In genomic region chr11:125300791-125301218, GRCh38 we compare ENCODE assay signal across 11 cellular contexts.
DNase-seq lines count a peak whose midpoint lies in the region; ATAC-seq and TF ChIP-seq lines count a peak whose summit lies in the region.
"Had no signal": no experiment of that assay in that cellular context is flagged by ENCODE, and none has a peak within 500 bp of the region (broad histone marks: within the 10 kb centered on the region; RNA-seq: fewer than 3 reads in every experiment).

No MANE protein-coding gene starts in this region.

- H3K4me2 ChIP-seq in skeletal muscle satellite cell (ENCODE audit: low read length), result no peak overlapping the region

- no peak overlapping the region for H3K27ac Mint-ChIP-seq in activated T-helper 2 cell treated with anti-CD3 and anti-CD28 coated beads, Interferon-gamma antibody, Interleukin-2, Interleukin-4, amounts not matched to agents 10 μg/mL and 5 μg/mL and 100 μg/mL, durations not matched to agents 14 hours and 24 hours and 36 hours
- H3K27ac Mint-ChIP-seq: activated CD8-positive, alpha-beta T cell treated with anti-CD3 and anti-CD28 coated beads, Interleukin-2, amount 10 ng/mL, durations not matched to agents 7 days and 5 days; IgD-negative memory B cell had no signal

- H3K9ac ChIP-seq in skeletal muscle satellite cell (ENCODE audit: low read depth, low read length), result peak overlapping the region; percentile 18

- H3K9me3 Mint-ChIP-seq in activated T-helper 2 cell treated with anti-CD3 and anti-CD28 coated beads, Interferon-gamma antibody, Interleukin-2, Interleukin-4, amounts not matched to agents 10 μg/mL and 5 μg/mL and 100 μg/mL, durations not matched to agents 14 hours and 24 hours and 36 hours, result no peaks in the 10 kb centered on the region

- ATAC-seq in HG03354 (IDR thresholded peaks at IDR 0.05; ENCODE audit: poor library complexity, severe bottlenecking, unreplicated experiment), result no peak
- ATAC-seq: activated CD8-positive, alpha-beta T cell treated with anti-CD3 and anti-CD28 coated beads, Interleukin-2, amount 10 ng/mL, durations not matched to agents 7 days and 5 days had no signal

- H3K4me3 ChIP-seq in HEK293 (ENCODE audit: low read depth, low read length) (no peak overlapping the region), skeletal muscle satellite cell (ENCODE audit: low read length) (no peak overlapping the region), tibial nerve (no peak overlapping the region)
- H3K4me3 ChIP-seq: lung had no signal

- H3K4me1 ChIP-seq in HEK293 (ENCODE audit: control insufficient read depth, insufficient read depth, low read length), result peaks cover 4% of the 10 kb centered on the region; the same call in 1 of the 2 replicates
- H3K4me1 ChIP-seq in skeletal muscle satellite cell (ENCODE audit: control insufficient read depth, insufficient read depth, low read length), result peaks cover 18% of the 10 kb centered on the region
- H3K4me1 ChIP-seq in tibial nerve, result peaks cover 0 to 11% (median 3%) of the 10 kb centered on the region in 4 donors

- no peaks in the 10 kb centered on the region for H3K36me3 Mint-ChIP-seq in activated T-helper 2 cell treated with anti-CD3 and anti-CD28 coated beads, Interferon-gamma antibody, Interleukin-2, Interleukin-4, amounts not matched to agents 10 μg/mL and 5 μg/mL and 100 μg/mL, durations not matched to agents 14 hours and 24 hours and 36 hours (ENCODE audit: low read depth)
- H3K36me3 Mint-ChIP-seq: IgD-negative memory B cell had no signal

- no peak for TF ChIP-seq POLR2A in tibial nerve (IDR thresholded peaks at IDR 0.05)

- H3K27ac ChIP-seq in HEK293 (ENCODE audit: extremely low read depth, low read depth, low read length), result no peak overlapping the region
- no peak overlapping the region for H3K27ac ChIP-seq in tibial nerve

- no peaks in the 10 kb centered on the region for H3K4me1 Mint-ChIP-seq in activated T-helper 2 cell treated with anti-CD3 and anti-CD28 coated beads, Interferon-gamma antibody, Interleukin-2, Interleukin-4, amounts not matched to agents 10 μg/mL and 5 μg/mL and 100 μg/mL, durations not matched to agents 14 hours and 24 hours and 36 hours (ENCODE audit: low read depth)
- H3K4me1 Mint-ChIP-seq: IgD-negative memory B cell had no signal

- no peaks in the 10 kb centered on the region for H3K27me3 Mint-ChIP-seq in activated T-helper 2 cell treated with anti-CD3 and anti-CD28 coated beads, Interferon-gamma antibody, Interleukin-2, Interleukin-4, amounts not matched to agents 10 μg/mL and 5 μg/mL and 100 μg/mL, durations not matched to agents 14 hours and 24 hours and 36 hours (ENCODE audit: low read depth)

- CTCF ChIA-PET in HEK293 (lab: Yijun Ruan, JAX), result interaction anchor here (0.7 to 1.0 kb wide), 3 partner anchors 45 to 136 kb away, joined by 3 read pairs; partner anchors contain the start of gene PKNOX2

- no peak overlapping the region for H3K4me3 Mint-ChIP-seq in activated T-helper 2 cell treated with anti-CD3 and anti-CD28 coated beads, Interferon-gamma antibody, Interleukin-2, Interleukin-4, amounts not matched to agents 10 μg/mL and 5 μg/mL and 100 μg/mL, durations not matched to agents 14 hours and 24 hours and 36 hours (ENCODE audit: low read depth)
- H3K4me3 Mint-ChIP-seq: activated CD8-positive, alpha-beta T cell treated with anti-CD3 and anti-CD28 coated beads, Interleukin-2, amount 10 ng/mL, durations not matched to agents 7 days and 5 days; IgD-negative memory B cell had no signal

- TF ChIP-seq CTCF in HEK293 (tag by site-specific recombination; IDR thresholded peaks at IDR 0.05) (no peak), tibial nerve (IDR thresholded peaks at IDR 0.05) (no peak)

- POLR2A ChIA-PET in HEK293 (lab: Yijun Ruan, JAX), result interaction anchor here (0.5 kb wide), 1 partner anchor 178 kb away, joined by 4 read pairs; no protein-coding TSS in a partner anchor

- no peaks in the 10 kb centered on the region for H3K9me3 ChIP-seq in HEK293 (ENCODE audit: control insufficient read depth, insufficient read depth, low read depth, low read length)
- no peaks in the 10 kb centered on the region for H3K9me3 ChIP-seq in skeletal muscle satellite cell (replicated peaks; ENCODE audit: low read length)
- H3K9me3 ChIP-seq in tibial nerve, result no peaks in the 10 kb centered on the region

- DNase-seq in SW 1271 (lab: John Stamatoyannopoulos, UW) (peak; percentile 17 to 65), glomerular endothelial cell (ENCODE audit: extremely low read depth, low read depth, low spot score) (peak; percentile 62), tibial nerve (ENCODE audit: low spot score in 2 of 2) (no peak), COLO668 (lab: John Stamatoyannopoulos, UW; ENCODE audit: unreplicated experiment) (no peak)
- no peak for DNase-seq in activated T-helper 2 cell treated with anti-CD3 and anti-CD28 coated beads, Interferon-gamma antibody, Interleukin-2, Interleukin-4, amounts not matched to agents 10 μg/mL and 5 μg/mL and 100 μg/mL, durations not matched to agents 14 hours and 24 hours and 36 hours (ENCODE audit: low spot score)
- DNase-seq: activated CD8-positive, alpha-beta T cell treated with anti-CD3 and anti-CD28 coated beads, Interleukin-2, amount 10 ng/mL, durations not matched to agents 7 days and 5 days had no signal

- H3K27me3 ChIP-seq in skeletal muscle satellite cell (ENCODE audit: control insufficient read depth, insufficient read depth, low read length) (no peaks in the 10 kb centered on the region), tibial nerve (no peaks in the 10 kb centered on the region)

- intact Hi-C loops in activated T-helper 2 cell treated with anti-CD3 and anti-CD28 coated beads, Interferon-gamma antibody, Interleukin-2, Interleukin-4, amounts not matched to agents 10 μg/mL and 5 μg/mL and 100 μg/mL, durations not matched to agents 14 hours and 24 hours and 36 hours (cut with micrococcal nuclease), result no loop called here

- WGBS in tibial nerve, 2 donors, result 54 to 82% methylated on average over 3 of the region's 3 CpGs

- TF ChIP-seq EP300 in tibial nerve (IDR thresholded peaks at IDR 0.05), result no peak

- H3K36me3 ChIP-seq in HEK293 (ENCODE audit: control insufficient read depth in 2 of 2, insufficient read depth in 1 of 2, low read length in 2 of 2) (no peaks in the 10 kb centered on the region), skeletal muscle satellite cell (ENCODE audit: insufficient read depth, low read length) (no peaks in the 10 kb centered on the region), tibial nerve (no peaks in the 10 kb centered on the region)

TF ChIP-seq in HEK293, 187 proteins besides CTCF, POLR2A, EP300 and RAD21:
- TF ChIP-seq ZNF677 (tag by site-specific recombination; IDR thresholded peaks at IDR 0.05) (no peak), ZBTB17 (tag by site-specific recombination; IDR thresholded peaks at IDR 0.05) (peak; percentile 52; the same call in 1 of the 2 replicates)

Comparison
In these comparisons a context has a peak if more than half of its experiments do, and no peak if none do; other contexts are left out.
1. DNase-seq: peak in SW 1271 (2 of 2) and glomerular endothelial cell (single experiment); none in activated T-helper 2 cell treated with anti-CD3 and anti-CD28 coated beads, Interferon-gamma antibody, Interleukin-2, Interleukin-4, amounts not matched to agents 10 μg/mL and 5 μg/mL and 100 μg/mL, durations not matched to agents 14 hours and 24 hours and 36 hours (single experiment), tibial nerve (0 of 2) and COLO668 (single experiment).